ENCODE assay signal across 16 cellular contexts in the genomic region with DNA sequence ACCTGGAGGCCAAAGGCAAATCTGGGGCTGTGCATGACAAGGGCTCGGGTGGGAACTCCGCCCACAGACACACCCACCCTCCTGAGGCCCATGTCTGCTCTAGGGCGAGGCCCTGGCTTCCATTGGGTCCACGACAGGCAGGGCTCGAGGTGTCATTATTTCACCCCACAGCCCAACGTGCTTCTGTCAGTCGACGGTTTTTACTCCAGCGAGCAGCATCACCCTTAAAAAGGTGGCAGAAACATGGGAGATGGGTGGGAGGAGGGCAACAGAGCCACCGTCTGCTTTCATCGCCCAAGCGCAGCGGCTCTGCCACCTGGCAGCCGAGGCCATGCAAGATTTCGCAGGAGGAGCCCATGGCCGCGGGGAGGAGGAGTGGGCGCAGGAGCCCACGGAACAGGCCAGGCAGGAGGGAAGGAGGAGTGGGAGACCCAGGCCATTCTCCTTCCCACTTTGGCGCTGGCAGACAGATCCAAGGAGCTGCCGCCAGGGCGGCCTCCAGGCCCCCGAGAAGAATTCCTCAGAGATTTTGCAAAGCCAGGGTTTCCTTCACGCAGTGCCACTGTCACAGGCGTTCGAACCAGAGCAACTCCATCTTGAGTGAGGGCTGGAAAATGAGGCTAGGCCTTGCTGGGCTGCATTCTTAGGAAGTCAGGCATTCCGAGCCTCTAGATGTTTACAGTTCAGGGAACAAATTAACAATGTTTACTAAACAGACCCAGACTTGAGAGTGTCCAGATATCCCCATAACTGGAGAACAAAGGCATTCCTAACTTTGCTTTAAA.
"Had no signal": no experiment of that assay in that cellular context is flagged by ENCODE, and none has a peak within 500 bp of the region (broad histone marks: within the 10 kb centered on the region; RNA-seq: fewer than 3 reads in every experiment).

No MANE protein-coding gene starts in this region.

- H3K9me3 ChIP-seq: breast epithelium, gastroesophageal sphincter, ovary, thyroid gland, vagina had no signal

- H3K4me3 ChIP-seq: breast epithelium, gastroesophageal sphincter, hepatocyte, ovary, thyroid gland, vagina had no signal

- H3K36me3 ChIP-seq: breast epithelium, gastroesophageal sphincter, ovary, thyroid gland, vagina had no signal

- H3K4me2 ChIP-seq: hepatocyte had no signal

- H3K27me3 ChIP-seq: ovary, thyroid gland, vagina had no signal

- H3K27ac ChIP-seq: breast epithelium, gastroesophageal sphincter, hepatocyte, ovary, thyroid gland, vagina had no signal

- H2AFZ ChIP-seq: hepatocyte had no signal

- DNase-seq: activated CD4-positive, alpha-beta T cell treated with anti-CD3 and anti-CD28 coated beads, Interleukin-2, amount 10 ng/mL, durations not matched to agents 7 days and 5 days; activated CD4-positive, CD25-positive, alpha-beta regulatory T cell; activated gamma-delta T cell treated with Interleukin-2 at 50 U/mL for 16 hours; activated naive CD8-positive, alpha-beta T cell treated with anti-CD3 and anti-CD28 coated beads, Interleukin-2, amount 10 ng/mL, durations not matched to agents 7 days and 5 days; activated T-cell treated with anti-CD3 and anti-CD28 coated beads, Interleukin-2, amount 50 U/mL, for 1 hour; anterior cingulate cortex; mammary epithelial cell; ovary; T-helper 17 cell; thyroid gland had no signal

- FAIRE-seq: endothelial cell of umbilical vein, TTC549 had no signal

- H3K79me2 ChIP-seq: hepatocyte had no signal

- H3K4me1 ChIP-seq: breast epithelium, vagina had no signal

- ATAC-seq: gastroesophageal sphincter, T-helper 17 cell had no signal
